ENCODE assay signal across 8 cellular contexts in genomic region chr19:15379083-15379995, GRCh38. TPM values are rescaled to one million over a fixed set of nuclear protein-coding genes. Genes with fewer than 3 reads are reported as not detected.
DNase-seq lines count a peak whose midpoint lies in the region; ATAC-seq and TF ChIP-seq lines count a peak whose summit lies in the region.

AKAP8 (minus strand) TSS chr19:15379787; CDS start chr19:15379731, 56 bp downstream.

- H3K27ac ChIP-seq in caudate nucleus (ENCODE audit: low read depth, low read length), result peak within 1 kb of the TSS; percentile 97

- DNase-seq in AG09319 (ENCODE audit: extremely low read depth, low read depth) (peak; percentile 97), NCI-H345 treated with DMSO at 0.1 percent for 48 hours (lab: John Stamatoyannopoulos, UW; ENCODE audit: unreplicated experiment) (peak; percentile 80), caudate nucleus (lab: John Stamatoyannopoulos, UW) (peak; percentile 86 to 99 (median 97)), immature natural killer cell (peak; percentile 98 to 99 (median 99)), smooth muscle cell of the brain vasculature (ENCODE audit: low read depth, low spot score) (peak; percentile 95)
- DNase-seq in activated CD4-positive, CD25-positive, alpha-beta regulatory T cell (lab: John Stamatoyannopoulos, UW), result peak; percentile 93 to 97 (median 96)

- peaks cover 0 to 3% (median 0%) of the 10 kb centered on the region in 3 donors for H3K36me3 Mint-ChIP-seq in immature natural killer cell

- peak within 1 kb of the TSS; percentile 94 to 100 (median 100) for H3K4me3 Mint-ChIP-seq in immature natural killer cell

- H3K9me3 Mint-ChIP-seq in immature natural killer cell, result no peaks in the 10 kb centered on the region

- H3K27me3 Mint-ChIP-seq in immature natural killer cell (ENCODE audit: low read depth in 3 of 3), result peaks cover 10 to 13% (median 11%) of the 10 kb centered on the region in 3 donors

- peak within 1 kb of the TSS; percentile 96 to 100 (median 100) for H3K27ac Mint-ChIP-seq in immature natural killer cell

- TF ChIP-seq CTCF in AG09319 (IDR thresholded peaks at IDR 0.05; ENCODE audit: low read depth, low read length), result no peak

- H3K4me1 Mint-ChIP-seq in immature natural killer cell, result peaks cover 31 to 45% of the 10 kb centered on the region in 2 donors

- ATAC-seq in GM19035 (IDR thresholded peaks at IDR 0.05; ENCODE audit: unreplicated experiment) (peak; percentile 84), HG03342 (IDR thresholded peaks at IDR 0.05; ENCODE audit: unreplicated experiment) (peak; percentile 81)

RNA-seq across cellular contexts. Expression of gene AKAP8, which starts in this region (rescaled TPM):
- polyA plus RNA-seq in immature natural killer cell, result 10 to 100 TPM in 2 of 3 donors, 1 to 10 TPM in 1; 7.8 to 21.9 (median 11.1) TPM

Comparison
In these comparisons a context has a peak if more than half of its experiments do, and no peak if none do; other contexts are left out.
1. Peak in every context shown above with its lines: DNase-seq, ATAC-seq and H3K27ac ChIP-seq.